8 cellular contexts compared by ENCODE assay signal in the genomic region with DNA sequence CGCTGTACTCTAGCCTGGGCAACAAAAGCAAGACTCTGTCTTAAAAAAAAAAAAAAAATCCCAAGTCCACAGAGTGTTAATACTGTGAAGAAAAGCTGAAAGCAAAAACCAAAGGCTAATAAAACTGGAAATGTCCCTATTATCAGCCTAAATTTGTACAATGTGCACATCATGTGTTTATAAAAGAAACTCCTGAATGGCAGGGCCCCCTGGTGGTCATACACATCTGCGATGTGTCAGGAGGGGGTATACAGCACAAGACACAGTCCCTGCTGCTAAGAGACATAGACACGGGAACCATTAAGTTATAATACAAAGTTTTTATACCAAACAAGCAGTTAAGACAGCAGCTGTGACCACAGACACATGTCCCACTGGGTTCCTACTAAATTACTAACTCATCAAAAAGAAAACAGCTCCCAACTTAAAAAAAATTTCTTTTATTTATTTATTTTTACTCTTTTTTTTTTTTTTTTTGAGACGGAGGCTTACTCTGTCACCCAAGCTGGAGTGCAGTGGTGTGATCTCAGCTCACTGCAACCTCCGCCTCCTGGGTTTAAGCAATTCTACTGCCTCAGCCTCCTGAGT. TPM values are rescaled to one million over a fixed set of nuclear protein-coding genes. Genes with fewer than 3 reads are reported as not detected.
DNase-seq lines count a peak whose midpoint lies in the region; ATAC-seq and TF ChIP-seq lines count a peak whose summit lies in the region.

No MANE protein-coding gene starts in this region.

- 35 to 47% methylated on average over 4 to 5 of the region's 5 CpGs for WGBS in transverse colon (ENCODE audit: low coverage in 1 of 2), 2 donors

- TF ChIP-seq EP300 in Ishikawa (IDR thresholded peaks at IDR 0.05; ENCODE audit: borderline replicate concordance) = no peak
- TF ChIP-seq EP300 in transverse colon (IDR thresholded peaks at IDR 0.05; ENCODE audit: low read depth) = no peak

- in situ Hi-C loops in transverse colon (cut with MboI; ENCODE audit: low pct_ligation_motif_present in 1 of 4, low pct_unique_long_range_greater_than_20kb in 1 of 4, low sequenced_read_pairs in 3 of 4) = loop anchor here in 3 of 4 donors (5.0 to 10.0 kb wide), 3 partner anchors 174 to 179 kb away; partner anchors contain the start of gene AP3S2 (in 2 of the 3)

- H3K27me3 ChIP-seq in RWPE2 (ENCODE audit: insufficient read depth, poor library complexity, severe bottlenecking) (no peaks in the 10 kb centered on the region), transverse colon (no peaks in the 10 kb centered on the region)

- H3K4me3 Mint-ChIP-seq in activated T-helper 17 cell treated with anti-CD3 and anti-CD28 coated beads, Interleukin-2, amount 50 U/mL, for 72 hours = no peak overlapping the region
- no peak overlapping the region for H3K4me3 Mint-ChIP-seq in osteocyte (ENCODE audit: unreplicated experiment)

- peak; percentile 77 for TF ChIP-seq RAD21 in Ishikawa (IDR thresholded peaks at IDR 0.05; ENCODE audit: low read depth)

- intact Hi-C loops in transverse colon (cut with DNase I; ENCODE audit: low total_unique reads) = no loop called here

- no peak overlapping the region for H3K27ac Mint-ChIP-seq in activated T-helper 17 cell treated with anti-CD3 and anti-CD28 coated beads, Interleukin-2, amount 50 U/mL, for 72 hours
- peak overlapping the region; percentile 8 for H3K27ac Mint-ChIP-seq in osteocyte (ENCODE audit: unreplicated experiment)

- H3K4me1 ChIP-seq in RWPE2 (ENCODE audit: insufficient read depth, poor library complexity, severe bottlenecking) (peaks cover 20% of the 10 kb centered on the region), transverse colon (peaks cover 0 to 15% (median 0%) of the 10 kb centered on the region in 4 donors)

- H3K36me3 ChIP-seq in RWPE2 (ENCODE audit: low read depth) = peaks cover 56% of the 10 kb centered on the region
- H3K36me3 ChIP-seq in transverse colon = peaks cover 0 to 8% (median 3%) of the 10 kb centered on the region in 4 donors

- H3K4me1 Mint-ChIP-seq in activated T-helper 17 cell treated with anti-CD3 and anti-CD28 coated beads, Interleukin-2, amount 50 U/mL, for 72 hours = no peaks in the 10 kb centered on the region
- peaks cover 7% of the 10 kb centered on the region for H3K4me1 Mint-ChIP-seq in osteocyte (ENCODE audit: unreplicated experiment)

- H3K9me3 Mint-ChIP-seq in activated T-helper 17 cell treated with anti-CD3 and anti-CD28 coated beads, Interleukin-2, amount 50 U/mL, for 72 hours = no peaks in the 10 kb centered on the region
- H3K9me3 Mint-ChIP-seq in osteocyte (ENCODE audit: unreplicated experiment) = no peaks in the 10 kb centered on the region

- DNase-seq in NCI-H2196 (lab: John Stamatoyannopoulos, UW; ENCODE audit: unreplicated experiment) (peak; percentile 49), NCI-H2196 treated with DMSO at 0.1 percent for 48 hours (lab: John Stamatoyannopoulos, UW; ENCODE audit: unreplicated experiment) (no peak), RWPE2 (ENCODE audit: low spot score) (no peak), fibroblast of villous mesenchyme (ENCODE audit: low read depth) (peak; percentile 88), osteocyte (ENCODE audit: extremely low spot score, unreplicated experiment) (peak; percentile 91), transverse colon (peak; percentile 89)

- no peak for TF ChIP-seq POLR2A in transverse colon (IDR thresholded peaks at IDR 0.05)

- H3K9me3 ChIP-seq in RWPE2 (ENCODE audit: severe bottlenecking) (no peaks in the 10 kb centered on the region), transverse colon (no peaks in the 10 kb centered on the region)

- peaks cover 36% of the 10 kb centered on the region for H3K36me3 Mint-ChIP-seq in activated T-helper 17 cell treated with anti-CD3 and anti-CD28 coated beads, Interleukin-2, amount 50 U/mL, for 72 hours (ENCODE audit: low read depth)
- peaks cover 6% of the 10 kb centered on the region for H3K36me3 Mint-ChIP-seq in osteocyte (ENCODE audit: unreplicated experiment)

- ATAC-seq in RWPE2 (ENCODE audit: low read depth) = peak; percentile 34
- ATAC-seq in activated T-helper 17 cell treated with anti-CD3 and anti-CD28 coated beads, Interleukin-2, amount 50 U/mL, for 72 hours (replicated peaks) = peak; percentile 76

- TF ChIP-seq CTCF in RWPE2 (IDR thresholded peaks at IDR 0.05; ENCODE audit: poor library complexity, severe bottlenecking) = peak; percentile 98
- peak; percentile 88 for TF ChIP-seq CTCF in fibroblast of villous mesenchyme (IDR thresholded peaks at IDR 0.05; ENCODE audit: insufficient read depth, low read depth, low read length)
- TF ChIP-seq CTCF in osteocyte (IDR thresholded peaks at IDR 0.05) = peak; percentile 90
- peak; percentile 72 to 92 (median 79) for TF ChIP-seq CTCF in transverse colon (IDR thresholded peaks at IDR 0.05)

- no peaks in the 10 kb centered on the region for H3K27me3 Mint-ChIP-seq in activated T-helper 17 cell treated with anti-CD3 and anti-CD28 coated beads, Interleukin-2, amount 50 U/mL, for 72 hours
- no peaks in the 10 kb centered on the region for H3K27me3 Mint-ChIP-seq in osteocyte (ENCODE audit: unreplicated experiment)

- no peak overlapping the region for H3K27ac ChIP-seq in RWPE2 (ENCODE audit: poor library complexity, severe bottlenecking)
- H3K27ac ChIP-seq in transverse colon = peak overlapping the region in 3 of 4 donors; percentile 37 to 48 (median 42)

- H3K4me3 ChIP-seq in RWPE2 (ENCODE audit: severe bottlenecking) = no peak overlapping the region
- H3K4me3 ChIP-seq in fibroblast of villous mesenchyme (ENCODE audit: low read depth, low read length) = no peak overlapping the region
- H3K4me3 ChIP-seq in transverse colon = no peak overlapping the region

TF ChIP-seq in Ishikawa, 13 proteins besides CTCF, POLR2A, EP300 and RAD21:
- TF ChIP-seq TCF12 (IDR thresholded peaks at IDR 0.05; ENCODE audit: low read depth) (no peak), YY1 (IDR thresholded peaks at IDR 0.05; ENCODE audit: low read depth) (no peak), ZBTB7A (IDR thresholded peaks at IDR 0.05; ENCODE audit: low read depth) (no peak), FOXM1 (IDR thresholded peaks at IDR 0.05; ENCODE audit: borderline replicate concordance, low read depth) (no peak), MAX (IDR thresholded peaks at IDR 0.05) (no peak), CEBPB (IDR thresholded peaks at IDR 0.05) (no peak), EGR1 (IDR thresholded peaks at IDR 0.05) (no peak), TEAD4 (IDR thresholded peaks at IDR 0.05) (no peak), NFIC (IDR thresholded peaks at IDR 0.05) (no peak), TAF1 (IDR thresholded peaks at IDR 0.05; ENCODE audit: low read depth) (no peak), REST (IDR thresholded peaks at IDR 0.05; ENCODE audit: low read depth) (no peak), USF1 (IDR thresholded peaks at IDR 0.05) (no peak), CREB1 (IDR thresholded peaks at IDR 0.05; ENCODE audit: low read depth) (no peak)

RNA-seq across cellular contexts. Expression of gene IDH2, which starts 31.0 kb away (rescaled TPM):
- 10 to 100 TPM; 53.5 to 75.6 TPM for total RNA-seq in activated T-helper 17 cell treated with anti-CD3 and anti-CD28 coated beads, Interleukin-2, amount 50 U/mL, for 72 hours
- total RNA-seq in fibroblast of villous mesenchyme = 70.4 and 75.7 TPM in 2 replicates
- 93.0 and 101 TPM in 2 replicates for total RNA-seq in osteocyte
- 100 to 1,000 TPM in 1 of 4 donors, 10 to 100 TPM in 3; 19.1 to 101 (median 85.1) TPM for total RNA-seq in transverse colon

Comparison
In these comparisons a context has a peak if more than half of its experiments do, and no peak if none do; other contexts are left out.
1. DNase-seq: peak in NCI-H2196 (single experiment), fibroblast of villous mesenchyme (single experiment), osteocyte (single experiment) and transverse colon (single experiment); none in NCI-H2196 treated with DMSO at 0.1 percent for 48 hours (single experiment) and RWPE2 (single experiment).
2. Peak in every context shown above with its lines, with median percentiles within 50 percentile points of each other: CTCF ChIP-seq.